27 cellular contexts compared by ENCODE assay signal in genomic region chr4:99507349-99507748, GRCh38. TPM values are rescaled to one million over a fixed set of nuclear protein-coding genes. Genes with fewer than 3 reads are reported as not detected.
DNase-seq lines count a peak whose midpoint lies in the region; ATAC-seq lines count a peak whose summit lies in the region.
"Had no signal": no experiment of that assay in that cellular context is flagged by ENCODE, and none has a peak within 500 bp of the region (broad histone marks: within the 10 kb centered on the region; RNA-seq: fewer than 3 reads in every experiment).

No MANE protein-coding gene starts in this region.

- CTCF ChIA-PET in activated CD8-positive, alpha-beta memory T cell treated with anti-CD3 and anti-CD28 coated beads, Interleukin-2, amount 10 ng/mL, durations not matched to agents 7 days and 5 days (lab: Charles Lee): no interaction called here

- peaks cover 26% of the 10 kb centered on the region for H3K4me1 Mint-ChIP-seq in activated CD8-positive, alpha-beta memory T cell treated with anti-CD3 and anti-CD28 coated beads, Interleukin-2, amount 10 ng/mL, durations not matched to agents 7 days and 5 days
- peaks cover 44% of the 10 kb centered on the region for H3K4me1 Mint-ChIP-seq in activated T-cell treated with anti-CD3 and anti-CD28 coated beads, Interleukin-2, amount 50 U/mL, for 72 hours (ENCODE audit: low read depth)
- peaks cover 35 to 52% (median 42%) of the 10 kb centered on the region in 4 donors for H3K4me1 Mint-ChIP-seq in naive thymus-derived CD8-positive, alpha-beta T cell
- H3K4me1 Mint-ChIP-seq: mesothelial cell of epicardium, naive B cell had no signal

- peak overlapping the region; percentile 79 for H3K27ac Mint-ChIP-seq in activated CD8-positive, alpha-beta memory T cell treated with anti-CD3 and anti-CD28 coated beads, Interleukin-2, amount 10 ng/mL, durations not matched to agents 7 days and 5 days
- H3K27ac Mint-ChIP-seq in activated T-cell treated with anti-CD3 and anti-CD28 coated beads, Interleukin-2, amount 50 U/mL, for 72 hours: peak overlapping the region; percentile 82
- H3K27ac Mint-ChIP-seq in naive thymus-derived CD8-positive, alpha-beta T cell: peak overlapping the region; percentile 18 to 92 (median 86)
- H3K27ac Mint-ChIP-seq: H9, mesothelial cell of epicardium, naive B cell had no signal

- H3K27me3 Mint-ChIP-seq in activated CD8-positive, alpha-beta memory T cell treated with anti-CD3 and anti-CD28 coated beads, Interleukin-2, amount 10 ng/mL, durations not matched to agents 7 days and 5 days: peaks cover 8% of the 10 kb centered on the region
- no peaks in the 10 kb centered on the region for H3K27me3 Mint-ChIP-seq in activated T-cell treated with anti-CD3 and anti-CD28 coated beads, Interleukin-2, amount 50 U/mL, for 72 hours (ENCODE audit: low read depth)
- H3K27me3 Mint-ChIP-seq in naive thymus-derived CD8-positive, alpha-beta T cell: no peaks in the 10 kb centered on the region

- DNase-seq in activated CD8-positive, alpha-beta memory T cell treated with anti-CD3 and anti-CD28 coated beads, Interleukin-2, amount 10 ng/mL, durations not matched to agents 7 days and 5 days: no peak
- no peak for DNase-seq in activated CD8-positive, alpha-beta memory T cell treated with anti-CD3 and anti-CD28 coated beads, Interleukin-2, amount 50 U/mL, for 48 hours
- DNase-seq in activated T-cell treated with anti-CD3 and anti-CD28 coated beads, Interleukin-2, amount 50 U/mL, for 72 hours: peak; percentile 1
- no peak for DNase-seq in naive thymus-derived CD8-positive, alpha-beta T cell
- DNase-seq in Right ventricle myocardium inferior (ENCODE audit: missing footprints): no peak
- DNase-seq: activated effector memory CD4-positive, alpha-beta T cell treated with anti-CD3 and anti-CD28 coated beads, Interleukin-2, amount 50 U/mL, for 16 hours; anterior cingulate cortex; cortex of kidney; effector memory CD8-positive, alpha-beta T cell; H9; KBM-7; kidney; MG63; naive B cell; NCI-H2081 treated with DMSO at 0.1 percent for 48 hours; NCI-H748 treated with DMSO at 0.1 percent for 48 hours had no signal

- no peaks in the 10 kb centered on the region for H3K9me3 Mint-ChIP-seq in activated CD8-positive, alpha-beta memory T cell treated with anti-CD3 and anti-CD28 coated beads, Interleukin-2, amount 10 ng/mL, durations not matched to agents 7 days and 5 days (ENCODE audit: low read depth)
- H3K9me3 Mint-ChIP-seq in activated T-cell treated with anti-CD3 and anti-CD28 coated beads, Interleukin-2, amount 50 U/mL, for 72 hours: no peaks in the 10 kb centered on the region
- H3K9me3 Mint-ChIP-seq in naive thymus-derived CD8-positive, alpha-beta T cell: peaks cover 0 to 10% (median 0%) of the 10 kb centered on the region in 9 donors
- H3K9me3 Mint-ChIP-seq: effector memory CD8-positive, alpha-beta T cell had no signal

- H3K36me3 Mint-ChIP-seq in activated CD8-positive, alpha-beta memory T cell treated with anti-CD3 and anti-CD28 coated beads, Interleukin-2, amount 10 ng/mL, durations not matched to agents 7 days and 5 days: peaks cover 4% of the 10 kb centered on the region
- peaks cover 3 to 4% of the 10 kb centered on the region in 2 donors for H3K36me3 Mint-ChIP-seq in activated T-cell treated with anti-CD3 and anti-CD28 coated beads, Interleukin-2, amount 50 U/mL, for 72 hours (ENCODE audit: insufficient read depth in 2 of 2)
- H3K36me3 Mint-ChIP-seq in naive thymus-derived CD8-positive, alpha-beta T cell: no peaks in the 10 kb centered on the region
- H3K36me3 Mint-ChIP-seq: mesothelial cell of epicardium, naive B cell had no signal

- peak; percentile 59 for ATAC-seq in activated CD8-positive, alpha-beta memory T cell treated with anti-CD3 and anti-CD28 coated beads, Interleukin-2, amount 10 ng/mL, durations not matched to agents 7 days and 5 days
- ATAC-seq in HG03432 (IDR thresholded peaks at IDR 0.05; ENCODE audit: unreplicated experiment) (peak; percentile 40), Right ventricle myocardium inferior (no peak), GM19023 (IDR thresholded peaks at IDR 0.05; ENCODE audit: unreplicated experiment) (no peak), HG02885 (IDR thresholded peaks at IDR 0.05; ENCODE audit: poor library complexity, unreplicated experiment) (no peak)
- ATAC-seq in activated T-cell treated with anti-CD3 and anti-CD28 coated beads, Interleukin-2, amount 50 U/mL, for 72 hours (replicated peaks in 1 of 2): peak; percentile 69 to 74
- ATAC-seq in naive thymus-derived CD8-positive, alpha-beta T cell: peak; percentile 15 to 26
- ATAC-seq: effector memory CD8-positive, alpha-beta T cell had no signal

- intact Hi-C loops in Right ventricle myocardium inferior (cut with DNase I): no loop called here

- no peak overlapping the region for H3K4me3 Mint-ChIP-seq in activated CD8-positive, alpha-beta memory T cell treated with anti-CD3 and anti-CD28 coated beads, Interleukin-2, amount 10 ng/mL, durations not matched to agents 7 days and 5 days
- peak overlapping the region; percentile 13 to 63 for H3K4me3 Mint-ChIP-seq in activated T-cell treated with anti-CD3 and anti-CD28 coated beads, Interleukin-2, amount 50 U/mL, for 72 hours
- H3K4me3 Mint-ChIP-seq in naive thymus-derived CD8-positive, alpha-beta T cell: peak overlapping the region in 8 of 10 donors; percentile 19 to 72 (median 56)
- H3K4me3 Mint-ChIP-seq: effector memory CD8-positive, alpha-beta T cell; H9; mesothelial cell of epicardium; naive B cell had no signal

- POLR2A ChIA-PET in naive thymus-derived CD8-positive, alpha-beta T cell (lab: Charles Lee): interaction anchor here (1.0 kb wide), 1 partner anchor 443 kb away, joined by 3 read pairs; the partner anchor contains the start of gene H2AZ1

RNA-seq across cellular contexts. Expression of gene C4orf17, which starts 3.5 kb away (rescaled TPM):
- not detected for total RNA-seq in activated CD8-positive, alpha-beta memory T cell treated with anti-CD3 and anti-CD28 coated beads, Interleukin-2, amount 10 ng/mL, durations not matched to agents 7 days and 5 days
- under 1 TPM in 1 of 2 donors, not detected in 1; 0.09 TPM for total RNA-seq in activated T-cell treated with anti-CD3 and anti-CD28 coated beads, Interleukin-2, amount 50 U/mL, for 72 hours
- not detected for total RNA-seq in naive thymus-derived CD8-positive, alpha-beta T cell
- not detected for polyA plus RNA-seq in naive thymus-derived CD8-positive, alpha-beta T cell
- total RNA-seq in Right ventricle myocardium inferior: not detected
- total RNA-seq: bronchial epithelial cell, fibroblast of villous mesenchyme, H9, kidney, lower leg skin, mesothelial cell of epicardium, omental fat pad, renal cortical epithelial cell, skeletal muscle tissue, tibial nerve had no signal

RNA-seq across cellular contexts. Expression of gene TRMT10A, which starts 56.5 kb away (rescaled TPM):
- total RNA-seq in activated CD8-positive, alpha-beta memory T cell treated with anti-CD3 and anti-CD28 coated beads, Interleukin-2, amount 10 ng/mL, durations not matched to agents 7 days and 5 days: 1 to 10 TPM; 7.9 to 8.6 TPM
- 1 to 10 TPM; 6.1 to 9.1 TPM for total RNA-seq in activated T-cell treated with anti-CD3 and anti-CD28 coated beads, Interleukin-2, amount 50 U/mL, for 72 hours
- 1 to 10 TPM; 5.2 to 8.7 TPM for total RNA-seq in naive thymus-derived CD8-positive, alpha-beta T cell
- 1 to 10 TPM; 2.5 to 2.9 (median 2.6) TPM for polyA plus RNA-seq in naive thymus-derived CD8-positive, alpha-beta T cell
- 3.5 TPM for total RNA-seq in Right ventricle myocardium inferior

Comparison
In these comparisons a context has a peak if more than half of its experiments do, and no peak if none do; other contexts are left out.
1. ATAC-seq: peak in activated CD8-positive, alpha-beta memory T cell treated with anti-CD3 and anti-CD28 coated beads, Interleukin-2, amount 10 ng/mL, durations not matched to agents 7 days and 5 days (single experiment), HG03432 (single experiment), activated T-cell treated with anti-CD3 and anti-CD28 coated beads, Interleukin-2, amount 50 U/mL, for 72 hours (2 of 2) and naive thymus-derived CD8-positive, alpha-beta T cell (2 of 2); none in Right ventricle myocardium inferior (single experiment), GM19023 (single experiment) and HG02885 (single experiment).
2. DNase-seq: peak in activated T-cell treated with anti-CD3 and anti-CD28 coated beads, Interleukin-2, amount 50 U/mL, for 72 hours (2 of 2); none in activated CD8-positive, alpha-beta memory T cell treated with anti-CD3 and anti-CD28 coated beads, Interleukin-2, amount 10 ng/mL, durations not matched to agents 7 days and 5 days (single experiment), activated CD8-positive, alpha-beta memory T cell treated with anti-CD3 and anti-CD28 coated beads, Interleukin-2, amount 50 U/mL, for 48 hours (single experiment), naive thymus-derived CD8-positive, alpha-beta T cell (0 of 10) and Right ventricle myocardium inferior (single experiment).
3. Peak in every context shown above with its lines, with median percentiles within 50 percentile points of each other: H3K27ac Mint-ChIP-seq.